10 cellular contexts compared by ENCODE assay signal in genomic region chr15:99361541-99362185, GRCh38.
A peak's percentile ranks its signal among the peaks of the same experiment; 100 is the strongest.
DNase-seq lines count a peak whose midpoint lies in the region; ATAC-seq and TF ChIP-seq lines count a peak whose summit lies in the region.
"Had no signal": no experiment of that assay in that cellular context is flagged by ENCODE, and none has a peak within 500 bp of the region (broad histone marks: within the 10 kb centered on the region; RNA-seq: fewer than 3 reads in every experiment).

No MANE protein-coding gene starts in this region.

- no peak overlapping the region for H3K27ac ChIP-seq in CD4-positive, alpha-beta T cell (ENCODE audit: low read depth, low read length)
- H3K27ac ChIP-seq in brain microvascular endothelial cell (no peak overlapping the region), right lobe of liver (no peak overlapping the region)

- in situ Hi-C loops in brain microvascular endothelial cell (cut with HindIII; ENCODE audit: low pct_ligation_motif_present, low sequenced_read_pairs) = no loop called here

- no peak for DNase-seq in CD4-positive, alpha-beta T cell
- DNase-seq in HFF-Myc (ENCODE audit: extremely low read depth, low read depth) = no peak
- peak; percentile 14 for DNase-seq in brain microvascular endothelial cell
- DNase-seq in right lobe of liver = no peak
- DNase-seq in globus pallidus (ENCODE audit: low spot score) = no peak
- DNase-seq: activated naive CD8-positive, alpha-beta T cell treated with anti-CD3 and anti-CD28 coated beads, Interleukin-2, amount 10 ng/mL, durations not matched to agents 7 days and 5 days; MV-4-11 had no signal

- peaks cover 5% of the 10 kb centered on the region for H3K4me1 Mint-ChIP-seq in CD4-positive, alpha-beta T cell (ENCODE audit: low read depth)

- WGBS in right lobe of liver (ENCODE audit: insufficient coverage, low coverage, low lambda C conversion rate, missing lambda C conversion rate) = 84% methylated on average over 13 of the region's 13 CpGs

- ATAC-seq in CD4-positive, alpha-beta T cell (ENCODE audit: poor library complexity) = no peak
- ATAC-seq in right lobe of liver = peak in 3 of 4 donors; percentile 29 to 31 (median 30)
- no peak for ATAC-seq in GM21717 (IDR thresholded peaks at IDR 0.05; ENCODE audit: unreplicated experiment)
- ATAC-seq in GM19035 (IDR thresholded peaks at IDR 0.05; ENCODE audit: unreplicated experiment) = no peak
- ATAC-seq in HG03139 (IDR thresholded peaks at IDR 0.05; ENCODE audit: unreplicated experiment) = no peak

- no peak overlapping the region for H3K4me3 Mint-ChIP-seq in CD4-positive, alpha-beta T cell
- H3K4me3 Mint-ChIP-seq: activated naive CD8-positive, alpha-beta T cell treated with anti-CD3 and anti-CD28 coated beads, Interleukin-2, amount 10 ng/mL, durations not matched to agents 7 days and 5 days had no signal

- H3K9me3 Mint-ChIP-seq in CD4-positive, alpha-beta T cell = peaks cover 3% of the 10 kb centered on the region

- H3K36me3 ChIP-seq in brain microvascular endothelial cell (replicated peaks) (no peaks in the 10 kb centered on the region), right lobe of liver (peaks cover 0 to 19% (median 0%) of the 10 kb centered on the region in 4 donors)

- no peak for TF ChIP-seq POLR2A in right lobe of liver (IDR thresholded peaks at IDR 0.05)

- no peaks in the 10 kb centered on the region for H3K27me3 Mint-ChIP-seq in CD4-positive, alpha-beta T cell
- H3K27me3 Mint-ChIP-seq: activated naive CD8-positive, alpha-beta T cell treated with anti-CD3 and anti-CD28 coated beads, Interleukin-2, amount 10 ng/mL, durations not matched to agents 7 days and 5 days had no signal

- CTCF ChIA-PET in CD4-positive, alpha-beta T cell (lab: Charles Lee) = no interaction called here

- POLR2A ChIA-PET in CD4-positive, alpha-beta T cell (lab: Charles Lee) = no interaction called here

- H3K27ac Mint-ChIP-seq in CD4-positive, alpha-beta T cell = no peak overlapping the region
- H3K27ac Mint-ChIP-seq: activated naive CD8-positive, alpha-beta T cell treated with anti-CD3 and anti-CD28 coated beads, Interleukin-2, amount 10 ng/mL, durations not matched to agents 7 days and 5 days had no signal

- no peaks in the 10 kb centered on the region for H3K9me3 ChIP-seq in CD4-positive, alpha-beta T cell (ENCODE audit: control insufficient read depth, low read length)
- H3K9me3 ChIP-seq in right lobe of liver = no peaks in the 10 kb centered on the region

- intact Hi-C loops in CD4-positive, alpha-beta T cell (cut with DNase I, micrococcal nuclease) = no loop called here
- intact Hi-C loops in right lobe of liver (cut with DNase I) = no loop called here

- H3K4me1 ChIP-seq in right lobe of liver = no peaks in the 10 kb centered on the region

- H3K27me3 ChIP-seq in CD4-positive, alpha-beta T cell (ENCODE audit: control insufficient read depth, insufficient read depth, low read length) = no peaks in the 10 kb centered on the region
- no peaks in the 10 kb centered on the region for H3K27me3 ChIP-seq in brain microvascular endothelial cell (replicated peaks)
- no peaks in the 10 kb centered on the region for H3K27me3 ChIP-seq in right lobe of liver

- TF ChIP-seq CTCF in CD4-positive, alpha-beta T cell (IDR thresholded peaks at IDR 0.05) = peak; percentile 32
- TF ChIP-seq CTCF in HFF-Myc (IDR thresholded peaks at IDR 0.05; ENCODE audit: low read depth, low read length, missing control alignments) (peak; percentile 45), brain microvascular endothelial cell (IDR thresholded peaks at IDR 0.05; ENCODE audit: low read depth, low read length, missing control alignments) (peak; percentile 60), right lobe of liver (IDR thresholded peaks at IDR 0.05) (peak; percentile 36 to 59 (median 50))

- H3K36me3 Mint-ChIP-seq in CD4-positive, alpha-beta T cell (ENCODE audit: low read depth) = peaks cover 45% of the 10 kb centered on the region

- H3K4me3 ChIP-seq in HFF-Myc (replicated peaks; ENCODE audit: low read depth, low read length) = no peak overlapping the region
- H3K4me3 ChIP-seq in brain microvascular endothelial cell (ENCODE audit: low read depth, low read length) = no peak overlapping the region
- H3K4me3 ChIP-seq in right lobe of liver = no peak overlapping the region

Comparison
In these comparisons a context has a peak if more than half of its experiments do, and no peak if none do; other contexts are left out.
1. ATAC-seq: peak in right lobe of liver (3 of 4); none in CD4-positive, alpha-beta T cell (single experiment), GM21717 (single experiment), GM19035 (single experiment) and HG03139 (single experiment).
2. Peak in every context shown above with its lines, with median percentiles within 50 percentile points of each other: CTCF ChIP-seq.